8 cellular contexts compared by ENCODE assay signal in the genomic region with DNA sequence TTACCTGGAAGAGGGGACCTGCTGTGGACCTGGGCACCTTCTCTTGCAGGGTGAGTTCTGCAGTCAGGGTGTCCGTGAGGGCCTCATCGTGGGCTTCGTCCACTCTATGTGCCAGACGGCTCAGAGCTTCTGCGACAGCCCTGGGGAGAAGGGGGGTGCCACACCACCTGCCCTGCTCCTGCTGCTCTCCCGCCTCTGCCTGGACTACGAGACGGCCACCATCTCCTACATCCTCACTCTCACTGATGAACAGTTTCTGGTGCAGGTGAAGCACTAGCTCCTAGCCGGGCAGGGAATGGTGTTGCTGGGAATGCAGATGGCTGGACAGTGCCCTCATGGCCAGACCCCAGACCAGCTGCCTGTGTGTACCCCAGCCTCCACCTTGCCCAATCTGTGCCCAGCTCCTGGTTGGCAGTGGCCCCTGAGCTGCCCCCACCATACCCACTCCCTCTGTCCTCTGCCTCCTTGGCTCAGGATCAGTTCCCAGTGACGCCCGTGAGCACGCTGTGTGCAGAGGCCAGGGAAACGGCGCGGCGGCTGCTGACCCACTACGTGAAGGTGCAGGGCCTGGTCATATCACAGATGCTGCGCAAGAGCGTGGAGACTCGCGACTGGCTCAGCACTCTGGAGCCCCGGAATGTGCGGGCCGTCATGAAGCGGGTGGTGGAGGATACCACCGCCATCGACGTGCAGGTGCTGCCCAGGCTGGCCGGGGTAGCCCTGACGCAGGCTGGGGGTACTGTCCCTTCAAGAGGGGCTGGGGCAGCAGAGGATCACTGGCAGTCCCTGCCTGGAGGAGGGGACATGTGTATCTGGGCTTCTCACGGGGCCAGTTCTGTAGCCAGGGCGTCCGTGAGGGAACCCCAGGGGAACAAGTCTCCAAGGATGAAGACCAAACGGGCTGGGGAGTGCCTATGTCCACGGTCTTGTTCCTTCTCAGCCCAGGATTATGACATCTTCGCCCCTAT. TPM values are rescaled to one million over a fixed set of nuclear protein-coding genes. Genes with fewer than 3 reads are reported as not detected.
DNase-seq lines count a peak whose midpoint lies in the region; ATAC-seq and TF ChIP-seq lines count a peak whose summit lies in the region.

No MANE protein-coding gene starts in this region.

- no peaks in the 10 kb centered on the region for H3K27me3 Mint-ChIP-seq in T-helper 2 cell treated with Interferon-gamma antibody and Interleukin-4, amounts not matched to agents 5 μg/mL and 100 μg/mL, for 36 hours (ENCODE audit: low read depth)
- H3K27me3 Mint-ChIP-seq in chondrocyte (ENCODE audit: low read depth), result no peaks in the 10 kb centered on the region
- H3K27me3 Mint-ChIP-seq in neural crest cell (ENCODE audit: low read depth), result peaks cover 4% of the 10 kb centered on the region

- peak; percentile 9 for TF ChIP-seq POLR2A in GM18505 (IDR thresholded peaks at IDR 0.05; ENCODE audit: borderline replicate concordance, extremely low read depth, insufficient read depth, insufficient read length)

- peaks cover 26% of the 10 kb centered on the region for H3K4me1 Mint-ChIP-seq in T-helper 2 cell treated with Interferon-gamma antibody and Interleukin-4, amounts not matched to agents 5 μg/mL and 100 μg/mL, for 36 hours (ENCODE audit: low read depth)
- H3K4me1 Mint-ChIP-seq in chondrocyte (ENCODE audit: low read depth) (peaks cover 26% of the 10 kb centered on the region), neural crest cell (peaks cover 27% of the 10 kb centered on the region)

- no peaks in the 10 kb centered on the region for H3K9me3 Mint-ChIP-seq in T-helper 2 cell treated with Interferon-gamma antibody and Interleukin-4, amounts not matched to agents 5 μg/mL and 100 μg/mL, for 36 hours
- H3K9me3 Mint-ChIP-seq in chondrocyte (ENCODE audit: low read depth), result no peaks in the 10 kb centered on the region
- H3K9me3 Mint-ChIP-seq in neural crest cell, result no peaks in the 10 kb centered on the region

- TF ChIP-seq CTCF in chondrocyte (IDR thresholded peaks at IDR 0.05), result no peak
- TF ChIP-seq CTCF in neural crest cell (conservative IDR thresholded peaks at IDR 0.05), result no peak

- no peak for DNase-seq in T-helper 2 cell treated with Interferon-gamma antibody and Interleukin-4, amounts not matched to agents 5 μg/mL and 100 μg/mL, for 36 hours (ENCODE audit: low spot score)
- DNase-seq in T-helper 2 cell (no peak), chondrocyte (ENCODE audit: low spot score) (peak; percentile 92), neural crest cell (ENCODE audit: low read depth, low spot score) (no peak), NCI-H345 (lab: John Stamatoyannopoulos, UW) (no peak)

- ATAC-seq in GM18505 (IDR thresholded peaks at IDR 0.05; ENCODE audit: unreplicated experiment), result no peak
- ATAC-seq in HG03521 (IDR thresholded peaks at IDR 0.05; ENCODE audit: unreplicated experiment), result no peak
- no peak for ATAC-seq in HG03342 (IDR thresholded peaks at IDR 0.05; ENCODE audit: unreplicated experiment)

- H3K27ac Mint-ChIP-seq in T-helper 2 cell treated with Interferon-gamma antibody and Interleukin-4, amounts not matched to agents 5 μg/mL and 100 μg/mL, for 36 hours, result peak overlapping the region; percentile 16
- H3K27ac Mint-ChIP-seq in chondrocyte (ENCODE audit: unreplicated experiment) (peak overlapping the region; percentile 42), neural crest cell (ENCODE audit: unreplicated experiment) (no peak overlapping the region)

- no peak overlapping the region for H3K4me3 Mint-ChIP-seq in T-helper 2 cell treated with Interferon-gamma antibody and Interleukin-4, amounts not matched to agents 5 μg/mL and 100 μg/mL, for 36 hours
- no peak overlapping the region for H3K4me3 Mint-ChIP-seq in chondrocyte (ENCODE audit: unreplicated experiment)
- peak overlapping the region; percentile 86 for H3K4me3 Mint-ChIP-seq in neural crest cell

- H3K36me3 Mint-ChIP-seq in T-helper 2 cell treated with Interferon-gamma antibody and Interleukin-4, amounts not matched to agents 5 μg/mL and 100 μg/mL, for 36 hours (ENCODE audit: low read depth), result peaks cover 14% of the 10 kb centered on the region
- H3K36me3 Mint-ChIP-seq in chondrocyte (ENCODE audit: low read depth) (peaks cover 3% of the 10 kb centered on the region), neural crest cell (ENCODE audit: low read depth) (peaks cover 3% of the 10 kb centered on the region)

RNA-seq across cellular contexts. Expression of a gene that starts 2.2 kb away (rescaled TPM):
- 10.3 to 14.4 TPM (median 10.7 TPM) in 3 replicates for total RNA-seq in chondrocyte
- total RNA-seq in neural crest cell, result 102 and 104 TPM in 2 replicates

RNA-seq across cellular contexts. Expression of a gene that starts 8.0 kb away (rescaled TPM):
- 7.9 to 8.7 TPM (median 7.9 TPM) in 3 replicates for total RNA-seq in chondrocyte
- total RNA-seq in neural crest cell, result 8.0 and 8.3 TPM in 2 replicates

RNA-seq across cellular contexts. Expression of a gene that starts 12.4 kb away (rescaled TPM):
- 506 to 669 TPM (median 519 TPM) in 3 replicates for total RNA-seq in chondrocyte
- total RNA-seq in neural crest cell, result 697 and 738 TPM in 2 replicates

RNA-seq across cellular contexts. Expression of a gene that starts 12.6 kb away (rescaled TPM):
- 37.2 to 43.2 TPM (median 40.5 TPM) in 3 replicates for total RNA-seq in chondrocyte
- total RNA-seq in neural crest cell, result 50.3 and 59.3 TPM in 2 replicates

RNA-seq across cellular contexts. Expression of a gene that starts 13.5 kb away (rescaled TPM):
- total RNA-seq in chondrocyte, result 72.8 to 94.0 TPM (median 73.4 TPM) in 3 replicates
- total RNA-seq in neural crest cell, result 76.5 and 94.3 TPM in 2 replicates
